ENCODE assay signal across 1 cellular context in genomic region chr16:46839986-46840443, GRCh38.
TF ChIP-seq lines count a peak whose summit lies in the region.

No MANE protein-coding gene starts in this region.

TF ChIP-seq in GM23338, 12 proteins besides CTCF, POLR2A, EP300 and RAD21:
- TF ChIP-seq ZNF462 (CRISPR knock-in tag; IDR thresholded peaks at IDR 0.05) (no peak), NANOG (IDR thresholded peaks at IDR 0.05; ENCODE audit: borderline replicate concordance) (no peak)
